Comparison of ENCODE assay signal across 9 cellular contexts in the genomic region with DNA sequence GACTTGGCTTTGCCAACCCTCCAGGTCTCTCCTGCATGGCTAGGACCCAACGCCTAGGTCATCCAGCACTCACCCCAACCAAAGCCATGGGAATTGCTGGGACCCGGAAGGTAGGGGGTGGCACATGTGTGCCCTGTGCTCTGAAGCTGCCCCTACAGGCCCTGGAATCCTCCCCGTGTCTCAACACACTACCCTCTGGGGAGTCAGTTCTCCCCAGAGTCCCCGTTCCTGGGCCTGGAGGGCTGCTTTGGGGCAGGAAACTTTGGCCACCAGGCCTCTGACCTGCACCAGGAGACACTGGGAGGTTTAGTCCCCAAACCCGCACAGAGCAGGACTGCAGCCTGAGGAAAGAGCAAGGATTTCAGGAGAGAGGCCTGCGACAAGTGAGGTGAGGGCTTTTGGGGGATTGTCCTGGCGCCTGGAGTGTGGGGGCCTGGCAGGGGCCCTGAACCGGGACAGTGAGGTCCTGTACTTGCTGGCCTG. TPM values are rescaled to one million over a fixed set of nuclear protein-coding genes. Genes with fewer than 3 reads are reported as not detected.
DNase-seq lines count a peak whose midpoint lies in the region; ATAC-seq and TF ChIP-seq lines count a peak whose summit lies in the region.
"Had no signal": no experiment of that assay in that cellular context is flagged by ENCODE, and none has a peak within 500 bp of the region (broad histone marks: within the 10 kb centered on the region; RNA-seq: fewer than 3 reads in every experiment).

No MANE protein-coding gene starts in this region.

- peaks cover 27% of the 10 kb centered on the region for H3K4me1 ChIP-seq in RWPE2 (ENCODE audit: insufficient read depth, poor library complexity, severe bottlenecking)
- H3K4me1 ChIP-seq in foreskin keratinocyte, result peaks cover 25% of the 10 kb centered on the region
- peaks cover 0 to 5% of the 10 kb centered on the region in 2 donors for H3K4me1 ChIP-seq in gastrocnemius medialis

- H3K4me3 ChIP-seq in RWPE2 (ENCODE audit: severe bottlenecking) (peak overlapping the region; percentile 48), gastrocnemius medialis (peak overlapping the region in 3 of 4 donors; percentile 46 to 59 (median 48))

- in situ Hi-C loops in gastrocnemius medialis (cut with MboI; ENCODE audit: low sequenced_read_pairs in 4 of 4), result loop anchor here in 1 of 4 donors (5.0 kb wide), 1 partner anchor 39 kb away; no protein-coding TSS in a partner anchor

- DNase-seq in RWPE2 (ENCODE audit: low spot score) (no peak), foreskin keratinocyte (peak in 1 of 2 donors; percentile 53), gastrocnemius medialis (no peak), COLO668 (lab: John Stamatoyannopoulos, UW; ENCODE audit: unreplicated experiment) (no peak), GDM1 (lab: John Stamatoyannopoulos, UW) (no peak), SIG-M5 (lab: John Stamatoyannopoulos, UW) (no peak)

- H3K9me3 ChIP-seq in RWPE2 (ENCODE audit: severe bottlenecking) (no peaks in the 10 kb centered on the region), gastrocnemius medialis (no peaks in the 10 kb centered on the region)

- no peaks in the 10 kb centered on the region for H3K27me3 ChIP-seq in RWPE2 (ENCODE audit: insufficient read depth, poor library complexity, severe bottlenecking)
- no peaks in the 10 kb centered on the region for H3K27me3 ChIP-seq in foreskin keratinocyte
- H3K27me3 ChIP-seq in gastrocnemius medialis, result peaks cover 6 to 23% (median 8%) of the 10 kb centered on the region in 3 donors

- TF ChIP-seq CTCF in RWPE2 (IDR thresholded peaks at IDR 0.05; ENCODE audit: poor library complexity, severe bottlenecking) (no peak), foreskin keratinocyte (conservative IDR thresholded peaks at IDR 0.05) (no peak), gastrocnemius medialis (IDR thresholded peaks at IDR 0.05 in 4 of 5, conservative IDR thresholded peaks at IDR 0.05 in 1 of 5) (no peak)

- peaks cover 16% of the 10 kb centered on the region for H3K36me3 ChIP-seq in RWPE2 (ENCODE audit: low read depth)
- no peaks in the 10 kb centered on the region for H3K36me3 ChIP-seq in gastrocnemius medialis

- TF ChIP-seq POLR2A in gastrocnemius medialis (IDR thresholded peaks at IDR 0.05), result no peak

- peak overlapping the region; percentile 74 for H3K27ac ChIP-seq in RWPE2 (ENCODE audit: poor library complexity, severe bottlenecking)
- H3K27ac ChIP-seq in foreskin keratinocyte, result peak overlapping the region; percentile 83
- peak overlapping the region; percentile 74 to 82 (median 78) for H3K27ac ChIP-seq in gastrocnemius medialis

- ATAC-seq in GM18511 (IDR thresholded peaks at IDR 0.05; ENCODE audit: unreplicated experiment) (peak; percentile 13), RWPE2 (ENCODE audit: low read depth) (no peak; the same call in 2 of the 3 replicates), foreskin keratinocyte (no peak), gastrocnemius medialis (no peak), HG03039 (IDR thresholded peaks at IDR 0.05; ENCODE audit: unreplicated experiment) (no peak)

- intact Hi-C loops in gastrocnemius medialis (cut with DNase I; ENCODE audit: low total_unique reads), result no loop called here

RNA-seq across cellular contexts. Expression of gene IFITM1, which starts 0.5 kb away (rescaled TPM):
- total RNA-seq in foreskin keratinocyte (399 and 491 TPM in 2 replicates), gastrocnemius medialis (100 to 1,000 TPM in 1 of 4 donors, 10 to 100 TPM in 3; 47.8 to 103 (median 80.5) TPM)
- polyA plus RNA-seq in foreskin keratinocyte, result 615 and 795 TPM in 2 replicates

RNA-seq across cellular contexts. Expression of gene IFITM2, which starts 5.7 kb away (rescaled TPM):
- total RNA-seq in foreskin keratinocyte (224 and 342 TPM in 2 replicates), gastrocnemius medialis (10 to 100 TPM; 37.8 to 80.9 (median 44.9) TPM)
- 39.8 and 55.8 TPM in 2 replicates for polyA plus RNA-seq in foreskin keratinocyte

RNA-seq across cellular contexts. Expression of gene IFITM3, which starts 7.3 kb away (rescaled TPM):
- total RNA-seq in foreskin keratinocyte (934 and 1,022 TPM in 2 replicates), gastrocnemius medialis (10 to 100 TPM; 46.3 to 83.6 (median 63.2) TPM)
- 1,963 and 2,381 TPM in 2 replicates for polyA plus RNA-seq in foreskin keratinocyte

RNA-seq across cellular contexts. Expression of gene IFITM5, which starts 14.0 kb away (rescaled TPM):
- total RNA-seq in foreskin keratinocyte, result not detected in 2 replicates
- polyA plus RNA-seq in foreskin keratinocyte, result not detected in 2 replicates
- not detected for total RNA-seq in gastrocnemius medialis
- total RNA-seq: kidney epithelial cell had no signal

RNA-seq across cellular contexts. Expression of gene PGGHG, which starts 24.4 kb away (rescaled TPM):
- 7.3 and 12.3 TPM in 2 replicates for total RNA-seq in foreskin keratinocyte
- polyA plus RNA-seq in foreskin keratinocyte, result 7.5 and 10.2 TPM in 2 replicates
- 1 to 10 TPM in 3 of 4 donors, under 1 TPM in 1; 0.98 to 3.4 (median 2.7) TPM for total RNA-seq in gastrocnemius medialis

Comparison
In these comparisons a context has a peak if more than half of its experiments do, and no peak if none do; other contexts are left out.
1. RNA of gene IFITM3, which starts 7.3 kb away (total RNA-seq): 934 to 1,022 TPM in foreskin keratinocyte; 46.3 to 83.6 TPM in gastrocnemius medialis; every median in the first group is over 10 times any median in the second.
2. Peak in every context shown above with its lines, with median percentiles within 50 percentile points of each other: H3K27ac ChIP-seq.